18 cellular contexts compared by ENCODE assay signal in genomic region chr1:22043175-22043769, GRCh38. TPM values are rescaled to one million over a fixed set of nuclear protein-coding genes. Genes with fewer than 3 reads are reported as not detected.
DNase-seq lines count a peak whose midpoint lies in the region; ATAC-seq, FAIRE-seq and TF ChIP-seq lines count a peak whose summit lies in the region.
"Had no signal": no experiment of that assay in that cellular context is flagged by ENCODE, and none has a peak within 500 bp of the region (broad histone marks: within the 10 kb centered on the region; RNA-seq: fewer than 3 reads in every experiment).

No MANE protein-coding gene starts in this region.

- FAIRE-seq in astrocyte (lab: Jason Lieb, UNC): no peak
- FAIRE-seq: colon, G401.6, RCC 7860 had no signal

- H3K4me3 Mint-ChIP-seq in astrocyte (ENCODE audit: unreplicated experiment): no peak overlapping the region
- no peak overlapping the region for H3K4me3 Mint-ChIP-seq in natural killer cell treated with Interleukin-12 subunit alpha and Interleukin-12 subunit beta and Interleukin-15 and Interleukin-18, amount 100 ng/mL, for 72 hours

- H3K9me3 ChIP-seq in astrocyte (ENCODE audit: insufficient read depth, low read depth, low read length): peaks cover 2% of the 10 kb centered on the region
- H3K9me3 ChIP-seq: left lung had no signal

- no peak overlapping the region for H3K9ac ChIP-seq in astrocyte (ENCODE audit: low read length)

- no peaks in the 10 kb centered on the region for H3K36me3 ChIP-seq in astrocyte (ENCODE audit: insufficient read depth, low read length)
- H3K36me3 ChIP-seq: left lung, ovary had no signal

- H3K27ac Mint-ChIP-seq in astrocyte (ENCODE audit: unreplicated experiment): peak overlapping the region; percentile 15
- peak overlapping the region; percentile 46 to 51 for H3K27ac Mint-ChIP-seq in natural killer cell treated with Interleukin-12 subunit alpha and Interleukin-12 subunit beta and Interleukin-15 and Interleukin-18, amount 100 ng/mL, for 72 hours
- H3K27ac Mint-ChIP-seq: activated T-helper 2 cell treated with anti-CD3 and anti-CD28 coated beads, Interferon-gamma antibody, Interleukin-2, Interleukin-4, amounts not matched to agents 10 μg/mL and 5 μg/mL and 100 μg/mL, durations not matched to agents 14 hours and 24 hours and 36 hours had no signal

- DNase-seq in NCI-H2171 treated with DMSO at 0.1 percent for 48 hours (lab: John Stamatoyannopoulos, UW): peak; percentile 33
- no peak for DNase-seq in NCI-H2171 (lab: John Stamatoyannopoulos, UW)
- peak; percentile 84 for DNase-seq in ELF-1 (ENCODE audit: low read depth, low spot score)
- no peak for DNase-seq in astrocyte (ENCODE audit: low read depth)
- no peak for DNase-seq in natural killer cell treated with Interleukin-12 subunit alpha and Interleukin-12 subunit beta and Interleukin-15 and Interleukin-18, amount 100 ng/mL, for 72 hours (ENCODE audit: low spot score)
- DNase-seq in activated gamma-delta T cell (lab: John Stamatoyannopoulos, UW): no peak
- DNase-seq: foreskin fibroblast, NCI-H1436, ovary had no signal

- H3K4me2 ChIP-seq in astrocyte (ENCODE audit: low read length): no peak overlapping the region

- no peaks in the 10 kb centered on the region for H3K27me3 Mint-ChIP-seq in astrocyte (ENCODE audit: low read depth, unreplicated experiment)
- no peaks in the 10 kb centered on the region for H3K27me3 Mint-ChIP-seq in natural killer cell treated with Interleukin-12 subunit alpha and Interleukin-12 subunit beta and Interleukin-15 and Interleukin-18, amount 100 ng/mL, for 72 hours

- TF ChIP-seq CTCF in astrocyte (IDR thresholded peaks at IDR 0.05; ENCODE audit: insufficient read depth, low read depth, low read length): no peak

- peaks cover 13% of the 10 kb centered on the region for H3K4me1 Mint-ChIP-seq in astrocyte (ENCODE audit: low read depth, unreplicated experiment)
- peaks cover 37 to 46% of the 10 kb centered on the region in 2 donors for H3K4me1 Mint-ChIP-seq in natural killer cell treated with Interleukin-12 subunit alpha and Interleukin-12 subunit beta and Interleukin-15 and Interleukin-18, amount 100 ng/mL, for 72 hours (ENCODE audit: low read depth in 2 of 2)

- no peak for ATAC-seq in natural killer cell treated with Interleukin-12 subunit alpha and Interleukin-12 subunit beta and Interleukin-15 and Interleukin-18, amount 100 ng/mL, for 72 hours
- ATAC-seq in GM18873 (IDR thresholded peaks at IDR 0.05; ENCODE audit: low FRiP score, unreplicated experiment): no peak
- no peak for ATAC-seq in HG02678 (IDR thresholded peaks at IDR 0.05; ENCODE audit: unreplicated experiment)
- ATAC-seq: left lung had no signal

- no peaks in the 10 kb centered on the region for H3K36me3 Mint-ChIP-seq in astrocyte (ENCODE audit: low read depth, unreplicated experiment)
- H3K36me3 Mint-ChIP-seq in natural killer cell treated with Interleukin-12 subunit alpha and Interleukin-12 subunit beta and Interleukin-15 and Interleukin-18, amount 100 ng/mL, for 72 hours: no peaks in the 10 kb centered on the region

- H3K27me3 ChIP-seq in astrocyte (ENCODE audit: insufficient read depth, low read length): no peaks in the 10 kb centered on the region
- H3K27me3 ChIP-seq: left lung, ovary had no signal

- no peaks in the 10 kb centered on the region for H4K20me1 ChIP-seq in astrocyte (ENCODE audit: insufficient read depth, low read length)

- H3K4me3 ChIP-seq in astrocyte (ENCODE audit: insufficient read depth, low read depth, low read length): no peak overlapping the region
- H3K4me3 ChIP-seq: left lung, ovary had no signal

- peaks cover 21% of the 10 kb centered on the region for H3K4me1 ChIP-seq in astrocyte (ENCODE audit: insufficient read depth, low read length)

- H3K79me2 ChIP-seq in astrocyte (ENCODE audit: insufficient read depth, low read length): no peaks in the 10 kb centered on the region

- peaks cover 4% of the 10 kb centered on the region for H3K9me3 Mint-ChIP-seq in astrocyte (ENCODE audit: unreplicated experiment)
- H3K9me3 Mint-ChIP-seq in natural killer cell treated with Interleukin-12 subunit alpha and Interleukin-12 subunit beta and Interleukin-15 and Interleukin-18, amount 100 ng/mL, for 72 hours: no peaks in the 10 kb centered on the region

- no peak overlapping the region for H3K27ac ChIP-seq in astrocyte (ENCODE audit: low read depth, low read length)
- H3K27ac ChIP-seq: left lung, ovary had no signal

- no peak overlapping the region for H2AFZ ChIP-seq in astrocyte (ENCODE audit: low read depth, low read length)

RNA-seq across cellular contexts. Expression of gene CDC42, which starts 9.2 kb away (rescaled TPM):
- total RNA-seq in astrocyte: 346 and 366 TPM in 2 replicates
- 100 to 1,000 TPM; 191 to 394 TPM for total RNA-seq in natural killer cell treated with Interleukin-12 subunit alpha and Interleukin-12 subunit beta and Interleukin-15 and Interleukin-18, amount 100 ng/mL, for 72 hours

RNA-seq across cellular contexts. Expression of gene CELA3A, which starts 41.8 kb away (rescaled TPM):
- total RNA-seq in astrocyte: not detected in 2 replicates
- total RNA-seq in natural killer cell treated with Interleukin-12 subunit alpha and Interleukin-12 subunit beta and Interleukin-15 and Interleukin-18, amount 100 ng/mL, for 72 hours: not detected
- total RNA-seq: A673; activated T-helper 2 cell treated with anti-CD3 and anti-CD28 coated beads, Interferon-gamma antibody, Interleukin-2, Interleukin-4, amounts not matched to agents 10 μg/mL and 5 μg/mL and 100 μg/mL, durations not matched to agents 14 hours and 24 hours and 36 hours; left lung; subcutaneous adipose tissue had no signal

Comparison
In these comparisons a context has a peak if more than half of its experiments do, and no peak if none do; other contexts are left out.
1. DNase-seq: peak in NCI-H2171 treated with DMSO at 0.1 percent for 48 hours (single experiment) and ELF-1 (single experiment); none in NCI-H2171 (single experiment), astrocyte (single experiment), natural killer cell treated with Interleukin-12 subunit alpha and Interleukin-12 subunit beta and Interleukin-15 and Interleukin-18, amount 100 ng/mL, for 72 hours (single experiment) and activated gamma-delta T cell (single experiment).